27 cellular contexts compared by ENCODE assay signal in genomic region chr5:78514427-78515345, GRCh38.
DNase-seq lines count a peak whose midpoint lies in the region; ATAC-seq and TF ChIP-seq lines count a peak whose summit lies in the region.
"Had no signal": no experiment of that assay in that cellular context is flagged by ENCODE, and none has a peak within 500 bp of the region (broad histone marks: within the 10 kb centered on the region; RNA-seq: fewer than 3 reads in every experiment).

No MANE protein-coding gene starts in this region.

- no peak overlapping the region for H3K4me3 ChIP-seq in breast epithelium
- no peak overlapping the region for H3K4me3 ChIP-seq in gastrocnemius medialis
- H3K4me3 ChIP-seq: prostate gland, upper lobe of left lung had no signal

- TF ChIP-seq CTCF in breast epithelium (IDR thresholded peaks at IDR 0.05) (no peak), foreskin keratinocyte (conservative IDR thresholded peaks at IDR 0.05) (no peak), gastrocnemius medialis (IDR thresholded peaks at IDR 0.05 in 4 of 5, conservative IDR thresholded peaks at IDR 0.05 in 1 of 5) (no peak)

- intact Hi-C loops in breast epithelium (cut with DNase I; ENCODE audit: low total_unique reads): no loop called here
- intact Hi-C loops in gastrocnemius medialis (cut with DNase I; ENCODE audit: low total_unique reads): loop anchor here (10.0 kb wide), 1 partner anchor 220 kb away; the partner anchor contains the start of gene AP3B1

- H3K27ac ChIP-seq in breast epithelium (peak overlapping the region; percentile 10 to 52), foreskin keratinocyte (peak overlapping the region; percentile 42), gastrocnemius medialis (no peak overlapping the region)
- H3K27ac ChIP-seq: 22Rv1, prostate gland, upper lobe of left lung had no signal

- H3K36me3 ChIP-seq in breast epithelium (no peaks in the 10 kb centered on the region), gastrocnemius medialis (no peaks in the 10 kb centered on the region)
- H3K36me3 ChIP-seq: prostate gland, upper lobe of left lung had no signal

- peak; percentile 7 for DNase-seq in NCI-H82 (lab: John Stamatoyannopoulos, UW)
- DNase-seq in NCI-H82 treated with DMSO at 0.1 percent for 48 hours (lab: John Stamatoyannopoulos, UW; ENCODE audit: unreplicated experiment): no peak
- no peak for DNase-seq in breast epithelium (ENCODE audit: low spot score in 2 of 2)
- peak in 1 of 2 donors; percentile 32 for DNase-seq in foreskin keratinocyte
- no peak for DNase-seq in GOT3 (lab: John Stamatoyannopoulos, UW)
- DNase-seq in gastrocnemius medialis: no peak
- DNase-seq in NCI-H1105 (lab: John Stamatoyannopoulos, UW): no peak
- DNase-seq: activated CD8-positive, alpha-beta memory T cell treated with anti-CD3 and anti-CD28 coated beads, Interleukin-2, amount 50 U/mL, for 48 hours; activated CD8-positive, alpha-beta T cell treated with anti-CD3 and anti-CD28 coated beads for 36 hours; amygdala; DMS153; effector CD4-positive, alpha-beta T cell; foreskin melanocyte; HCEC 1CT; kidney; left ventricle myocardium superior; NCI-H2029; NCI-H226; NCI-H526 treated with DMSO at 0.1 percent for 48 hours; SIG-M5; SW 1271; upper lobe of left lung had no signal

- ATAC-seq in foreskin keratinocyte (no peak), HG02981 (IDR thresholded peaks at IDR 0.05; ENCODE audit: unreplicated experiment) (no peak), gastrocnemius medialis (no peak)
- ATAC-seq: activated CD8-positive, alpha-beta T cell treated with anti-CD3 and anti-CD28 coated beads for 36 hours; activated T-helper 17 cell treated with anti-CD3 and anti-CD28 coated beads, Interleukin-2, amount 50 U/mL, for 72 hours; left ventricle myocardium superior; stimulated activated effector memory CD8-positive, alpha-beta T cell treated with anti-CD3 and anti-CD28 coated beads, Interleukin-12 subunit alpha, Interleukin-12 subunit beta, amount 100 ng/mL, for 72 hours had no signal

- in situ Hi-C loops in gastrocnemius medialis (cut with MboI; ENCODE audit: low sequenced_read_pairs in 4 of 4): no loop called here

- TF ChIP-seq POLR2A in breast epithelium (IDR thresholded peaks at IDR 0.05): no peak
- TF ChIP-seq POLR2A in gastrocnemius medialis (IDR thresholded peaks at IDR 0.05): no peak

- H3K9me3 ChIP-seq in breast epithelium (no peaks in the 10 kb centered on the region), gastrocnemius medialis (no peaks in the 10 kb centered on the region)
- H3K9me3 ChIP-seq: prostate gland, upper lobe of left lung had no signal

- H3K27me3 ChIP-seq in breast epithelium: no peaks in the 10 kb centered on the region
- no peaks in the 10 kb centered on the region for H3K27me3 ChIP-seq in foreskin keratinocyte
- H3K27me3 ChIP-seq in gastrocnemius medialis: no peaks in the 10 kb centered on the region
- H3K27me3 ChIP-seq: upper lobe of left lung had no signal

- H3K4me1 ChIP-seq in breast epithelium: peaks cover 0 to 11% of the 10 kb centered on the region in 2 donors
- peaks cover 15% of the 10 kb centered on the region for H3K4me1 ChIP-seq in foreskin keratinocyte
- H3K4me1 ChIP-seq in gastrocnemius medialis: peaks cover 23 to 29% of the 10 kb centered on the region in 2 donors
- H3K4me1 ChIP-seq: prostate gland had no signal

Comparison
In these comparisons a context has a peak if more than half of its experiments do, and no peak if none do; other contexts are left out.
1. H3K27ac ChIP-seq: peak in breast epithelium (2 of 2) and foreskin keratinocyte (single experiment); none in gastrocnemius medialis (0 of 4).